In genomic region chr6:7241709-7242645, GRCh38 we compare ENCODE assay signal across 10 cellular contexts.
DNase-seq lines count a peak whose midpoint lies in the region; ATAC-seq and TF ChIP-seq lines count a peak whose summit lies in the region.
"Had no signal": no experiment of that assay in that cellular context is flagged by ENCODE, and none has a peak within 500 bp of the region (broad histone marks: within the 10 kb centered on the region; RNA-seq: fewer than 3 reads in every experiment).

No MANE protein-coding gene starts in this region.

- DNase-seq in GM12865 (ENCODE audit: low read depth) (peak; percentile 37), OCI-M1 (lab: John Stamatoyannopoulos, UW) (peak; percentile 37), fibroblast of villous mesenchyme (ENCODE audit: low read depth) (peak; percentile 16), psoas muscle (no peak), midbrain (lab: John Stamatoyannopoulos, UW) (no peak), OCI-M2 (lab: John Stamatoyannopoulos, UW; ENCODE audit: unreplicated experiment) (no peak), cerebellum (ENCODE audit: low spot score) (no peak)
- DNase-seq in activated CD4-positive, alpha-beta T cell treated with anti-CD3 and anti-CD28 coated beads, Interleukin-2, amount 50 U/mL, for 1 hour: no peak
- DNase-seq: effector memory CD8-positive, alpha-beta T cell; NCI-H1105 had no signal

- H3K36me3 ChIP-seq in psoas muscle (ENCODE audit: insufficient read depth in 1 of 2, low read depth in 1 of 2): peaks cover 0 to 31% of the 10 kb centered on the region in 2 donors

- 64 to 70% (median 68%) methylated on average over 13 of the region's 13 CpGs for WGBS in psoas muscle, 3 donors

- intact Hi-C loops in psoas muscle (cut with DNase I): loop anchor here in 1 of 2 donors (2.0 to 10.0 kb wide), 4 partner anchors 340 to 687 kb away; no protein-coding TSS in a partner anchor

- peak overlapping the region; percentile 61 for H3K27ac ChIP-seq in psoas muscle

- H3K27me3 ChIP-seq in psoas muscle (ENCODE audit: insufficient read depth in 3 of 3, low read length in 2 of 3): no peaks in the 10 kb centered on the region

- H3K9me3 ChIP-seq in psoas muscle: no peaks in the 10 kb centered on the region

- H3K4me1 ChIP-seq in psoas muscle: peaks cover 31% of the 10 kb centered on the region

- no peak for ATAC-seq in psoas muscle
- ATAC-seq: effector memory CD8-positive, alpha-beta T cell had no signal

- H3K4me3 ChIP-seq in GM12865 (ENCODE audit: low read depth, low read length) (no peak overlapping the region), fibroblast of villous mesenchyme (ENCODE audit: low read depth, low read length) (no peak overlapping the region), psoas muscle (no peak overlapping the region)

- TF ChIP-seq CTCF in GM12865 (IDR thresholded peaks at IDR 0.05; ENCODE audit: insufficient read depth, low read depth, low read length, missing control alignments) (no peak), fibroblast of villous mesenchyme (IDR thresholded peaks at IDR 0.05; ENCODE audit: insufficient read depth, low read depth, low read length) (no peak), psoas muscle (IDR thresholded peaks at IDR 0.05) (no peak)

Comparison
In these comparisons a context has a peak if more than half of its experiments do, and no peak if none do; other contexts are left out.
1. DNase-seq: peak in GM12865 (single experiment), OCI-M1 (single experiment) and fibroblast of villous mesenchyme (single experiment); none in psoas muscle (0 of 2), activated CD4-positive, alpha-beta T cell treated with anti-CD3 and anti-CD28 coated beads, Interleukin-2, amount 50 U/mL, for 1 hour (single experiment), midbrain (single experiment), OCI-M2 (single experiment) and cerebellum (single experiment).